ENCODE assay signal across 27 cellular contexts in the genomic region with DNA sequence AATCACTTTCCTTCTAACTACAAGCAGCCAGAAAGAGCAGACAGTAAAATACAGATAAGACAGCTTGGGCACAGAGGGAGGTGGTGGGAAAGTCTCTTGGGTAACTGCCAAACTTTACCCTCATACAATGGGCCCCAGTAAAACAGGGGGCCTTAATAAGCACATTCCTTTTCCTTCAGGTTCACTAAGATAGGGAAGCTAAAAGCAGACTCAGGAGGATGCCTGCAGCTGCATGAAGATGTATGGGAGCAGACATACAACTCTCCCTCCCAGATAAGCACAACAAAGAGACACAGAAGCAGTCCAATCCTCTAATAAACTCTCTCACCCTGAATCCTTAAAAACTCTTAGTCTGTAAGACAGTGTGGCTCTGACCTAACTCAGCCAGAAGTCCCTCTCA. TPM values are rescaled to one million over a fixed set of nuclear protein-coding genes. Genes with fewer than 3 reads are reported as not detected.
"Had no signal": no experiment of that assay in that cellular context is flagged by ENCODE, and none has a peak within 500 bp of the region (broad histone marks: within the 10 kb centered on the region; RNA-seq: fewer than 3 reads in every experiment).

No MANE protein-coding gene starts in this region.

- H3K27me3 ChIP-seq: pancreas, right atrium auricular region, vagina had no signal

- H3K4me1 ChIP-seq: foreskin keratinocyte, left ventricle myocardium inferior, pancreas, psoas muscle, right atrium auricular region, spleen, vagina had no signal

- H3K4me3 Mint-ChIP-seq: activated B cell treated with CpG ODN at 0.5 μM for 24 hours; activated CD4-positive, alpha-beta T cell treated with anti-CD3 and anti-CD28 coated beads for 36 hours; activated naive CD8-positive, alpha-beta T cell treated with anti-CD3 and anti-CD28 coated beads for 36 hours; immature natural killer cell; natural killer cell treated with Interleukin-12 subunit alpha and Interleukin-12 subunit beta and Interleukin-15 and Interleukin-18, amount 100 ng/mL, for 72 hours; type B pancreatic cell had no signal

- H3K9me3 Mint-ChIP-seq: activated B cell treated with CpG ODN at 0.5 μM for 24 hours; activated naive CD8-positive, alpha-beta T cell treated with anti-CD3 and anti-CD28 coated beads for 36 hours; type B pancreatic cell had no signal

- H3K4me3 ChIP-seq: left ventricle myocardium inferior, pancreas, psoas muscle, right atrium auricular region, spleen, thoracic aorta, vagina had no signal

- FAIRE-seq: bronchial epithelial cell, pancreas had no signal

- H3K9me3 ChIP-seq: left ventricle myocardium inferior, pancreas, psoas muscle, right atrium auricular region, spleen, thoracic aorta, vagina had no signal

- DNase-seq: activated B cell treated with CpG ODN at 0.5 μM for 24 hours; activated CD4-positive, alpha-beta T cell treated with anti-CD3 and anti-CD28 coated beads for 36 hours; activated CD4-positive, alpha-beta T cell treated with anti-CD3 and anti-CD28 coated beads, Interleukin-2, amount 50 U/mL, for 48 hours; activated naive CD4-positive, alpha-beta T cell treated with Interleukin-2 at 50 U/mL for 16 hours; activated naive CD8-positive, alpha-beta T cell treated with anti-CD3 and anti-CD28 coated beads for 36 hours; activated T-cell treated with anti-CD3 and anti-CD28 coated beads, Interleukin-2, amount 50 U/mL, for 48 hours; effector CD4-positive, alpha-beta T cell; foreskin keratinocyte; immature natural killer cell; left ventricle myocardium inferior; pancreas; psoas muscle; spleen; stimulated activated CD4-positive, alpha-beta T cell treated with anti-CD3 and anti-CD28 coated beads, Interleukin-4, amount 100 ng/mL, for 1 hour; stimulated activated naive CD4-positive, alpha-beta T cell; T1000 had no signal

- H3K36me3 ChIP-seq: left ventricle myocardium inferior, pancreas, right atrium auricular region, spleen, thoracic aorta, vagina had no signal

- H3K27ac Mint-ChIP-seq: activated B cell treated with CpG ODN at 0.5 μM for 24 hours; activated CD4-positive, alpha-beta T cell treated with anti-CD3 and anti-CD28 coated beads for 36 hours; activated naive CD8-positive, alpha-beta T cell treated with anti-CD3 and anti-CD28 coated beads for 36 hours; immature natural killer cell; natural killer cell treated with Interleukin-12 subunit alpha and Interleukin-12 subunit beta and Interleukin-15 and Interleukin-18, amount 100 ng/mL, for 72 hours; type B pancreatic cell had no signal

- H3K27ac ChIP-seq: foreskin keratinocyte, left ventricle myocardium inferior, pancreas, psoas muscle, right atrium auricular region, spleen, thoracic aorta, vagina had no signal

- H3K36me3 Mint-ChIP-seq: activated naive CD8-positive, alpha-beta T cell treated with anti-CD3 and anti-CD28 coated beads for 36 hours; immature natural killer cell; natural killer cell treated with Interleukin-12 subunit alpha and Interleukin-12 subunit beta and Interleukin-15 and Interleukin-18, amount 100 ng/mL, for 72 hours; type B pancreatic cell had no signal

- ATAC-seq: activated CD4-positive, alpha-beta T cell treated with anti-CD3 and anti-CD28 coated beads for 36 hours; foreskin keratinocyte; natural killer cell treated with Interleukin-12 subunit alpha and Interleukin-12 subunit beta and Interleukin-15 and Interleukin-18, amount 100 ng/mL, for 72 hours; pancreas; psoas muscle had no signal

- H3K4me1 Mint-ChIP-seq: activated B cell treated with CpG ODN at 0.5 μM for 24 hours; activated CD4-positive, alpha-beta T cell treated with anti-CD3 and anti-CD28 coated beads for 36 hours; activated naive CD8-positive, alpha-beta T cell treated with anti-CD3 and anti-CD28 coated beads for 36 hours; immature natural killer cell had no signal

- H3K27me3 Mint-ChIP-seq: activated B cell treated with CpG ODN at 0.5 μM for 24 hours had no signal

RNA-seq across cellular contexts. Expression of gene SIM1, which starts 48.9 kb away (rescaled TPM):
- total RNA-seq: activated B cell treated with CpG ODN at 0.5 μM for 24 hours; activated CD4-positive, alpha-beta T cell treated with anti-CD3 and anti-CD28 coated beads for 36 hours; activated naive CD8-positive, alpha-beta T cell treated with anti-CD3 and anti-CD28 coated beads for 36 hours; astrocyte; bronchial epithelial cell; cerebellum; foreskin keratinocyte; glomerular endothelial cell; left ventricle myocardium inferior; lung microvascular endothelial cell; natural killer cell treated with Interleukin-12 subunit alpha and Interleukin-12 subunit beta and Interleukin-15 and Interleukin-18, amount 100 ng/mL, for 72 hours; right atrium auricular region; spleen; thoracic aorta; vagina had no signal
- polyA plus RNA-seq: esophagus, foreskin keratinocyte, immature natural killer cell, spleen had no signal
